In genomic region chr2:86336350-86337234, GRCh38 we compare ENCODE assay signal across 8 cellular contexts. TPM values are rescaled to one million over a fixed set of nuclear protein-coding genes. Genes with fewer than 3 reads are reported as not detected.
DNase-seq lines count a peak whose midpoint lies in the region; ATAC-seq and TF ChIP-seq lines count a peak whose summit lies in the region.

No MANE protein-coding gene starts in this region.

- H3K4me3 Mint-ChIP-seq in activated CD4-positive, alpha-beta memory T cell treated with anti-CD3 and anti-CD28 coated beads, Interleukin-2, amount 10 ng/mL, durations not matched to agents 7 days and 5 days, result peak overlapping the region; percentile 59

- DNase-seq in NCI-H1694 treated with DMSO at 0.1 percent for 48 hours (lab: John Stamatoyannopoulos, UW) (peak; percentile 25), NCI-H1694 (lab: John Stamatoyannopoulos, UW) (no peak), right atrium auricular region (ENCODE audit: low spot score) (no peak), gastrocnemius medialis (no peak), A172 (ENCODE audit: low spot score) (no peak)
- DNase-seq in activated CD4-positive, alpha-beta memory T cell treated with anti-CD3 and anti-CD28 coated beads, Interleukin-2, amount 10 ng/mL, durations not matched to agents 7 days and 5 days, result no peak
- DNase-seq in activated effector memory CD4-positive, alpha-beta T cell treated with anti-CD3 and anti-CD28 coated beads, Interleukin-2, amount 50 U/mL, for 16 hours, result no peak

- H3K27ac ChIP-seq in right atrium auricular region, result peak overlapping the region; percentile 66 to 77
- peak overlapping the region; percentile 70 to 88 (median 76) for H3K27ac ChIP-seq in gastrocnemius medialis

- POLR2A ChIA-PET in activated CD4-positive, alpha-beta memory T cell treated with anti-CD3 and anti-CD28 coated beads, Interleukin-2, amount 10 ng/mL, durations not matched to agents 7 days and 5 days (lab: Charles Lee), result no interaction called here

- peaks cover 6% of the 10 kb centered on the region for H3K9me3 Mint-ChIP-seq in activated CD4-positive, alpha-beta memory T cell treated with anti-CD3 and anti-CD28 coated beads, Interleukin-2, amount 10 ng/mL, durations not matched to agents 7 days and 5 days

- H3K4me3 ChIP-seq in right atrium auricular region (peak overlapping the region; percentile 49 to 57), gastrocnemius medialis (peak overlapping the region; percentile 57 to 66 (median 64))

- no peaks in the 10 kb centered on the region for H3K36me3 Mint-ChIP-seq in activated CD4-positive, alpha-beta memory T cell treated with anti-CD3 and anti-CD28 coated beads, Interleukin-2, amount 10 ng/mL, durations not matched to agents 7 days and 5 days (ENCODE audit: low read depth)

- in situ Hi-C loops in gastrocnemius medialis (cut with MboI; ENCODE audit: low sequenced_read_pairs in 4 of 4), result no loop called here

- ATAC-seq in gastrocnemius medialis (peak; percentile 19 to 27), HG03139 (IDR thresholded peaks at IDR 0.05; ENCODE audit: unreplicated experiment) (no peak)

- no peak overlapping the region for H3K27ac Mint-ChIP-seq in activated CD4-positive, alpha-beta memory T cell treated with anti-CD3 and anti-CD28 coated beads, Interleukin-2, amount 10 ng/mL, durations not matched to agents 7 days and 5 days

- TF ChIP-seq POLR2A in gastrocnemius medialis (IDR thresholded peaks at IDR 0.05), result no peak

- peaks cover 73% of the 10 kb centered on the region for H3K27me3 Mint-ChIP-seq in activated CD4-positive, alpha-beta memory T cell treated with anti-CD3 and anti-CD28 coated beads, Interleukin-2, amount 10 ng/mL, durations not matched to agents 7 days and 5 days

- CTCF ChIA-PET in activated CD4-positive, alpha-beta memory T cell treated with anti-CD3 and anti-CD28 coated beads, Interleukin-2, amount 10 ng/mL, durations not matched to agents 7 days and 5 days (lab: Charles Lee), result interaction anchor here (0.6 kb wide), 1 partner anchor 363 kb away, joined by 3 read pairs; no protein-coding TSS in a partner anchor

- H3K27me3 ChIP-seq in right atrium auricular region (no peaks in the 10 kb centered on the region), gastrocnemius medialis (no peaks in the 10 kb centered on the region)

- intact Hi-C loops in gastrocnemius medialis (cut with DNase I; ENCODE audit: low total_unique reads), result no loop called here

- no peaks in the 10 kb centered on the region for H3K36me3 ChIP-seq in right atrium auricular region
- no peaks in the 10 kb centered on the region for H3K36me3 ChIP-seq in gastrocnemius medialis

- H3K9me3 ChIP-seq in right atrium auricular region, result peaks cover 0 to 8% of the 10 kb centered on the region in 2 donors
- H3K9me3 ChIP-seq in gastrocnemius medialis, result no peaks in the 10 kb centered on the region

- H3K4me1 Mint-ChIP-seq in activated CD4-positive, alpha-beta memory T cell treated with anti-CD3 and anti-CD28 coated beads, Interleukin-2, amount 10 ng/mL, durations not matched to agents 7 days and 5 days, result peaks cover 14% of the 10 kb centered on the region

- H3K4me1 ChIP-seq in right atrium auricular region, result peaks cover 0 to 12% of the 10 kb centered on the region in 2 donors
- peaks cover 22% of the 10 kb centered on the region in 2 donors for H3K4me1 ChIP-seq in gastrocnemius medialis

- TF ChIP-seq CTCF in right atrium auricular region (IDR thresholded peaks at IDR 0.05) (peak in 1 of 2 donors; percentile 13), gastrocnemius medialis (IDR thresholded peaks at IDR 0.05 in 4 of 5, conservative IDR thresholded peaks at IDR 0.05 in 1 of 5) (no peak)

RNA-seq across cellular contexts. Expression of gene REEP1, which starts 0.8 kb away (rescaled TPM):
- total RNA-seq in activated CD4-positive, alpha-beta memory T cell treated with anti-CD3 and anti-CD28 coated beads, Interleukin-2, amount 10 ng/mL, durations not matched to agents 7 days and 5 days, result not detected
- total RNA-seq in right atrium auricular region (10 to 100 TPM; 29.4 to 34.2 TPM), gastrocnemius medialis (10 to 100 TPM in 1 of 4 donors, 1 to 10 TPM in 3; 4.2 to 16.0 (median 6.3) TPM)
- 7.8 and 10.3 TPM in 2 replicates for total RNA-seq in A172 (2014; rRNA removed; shearing (Covaris generic))
